Comparison of ENCODE assay signal across 8 cellular contexts in genomic region chr12:54416908-54417603, GRCh38. TPM values are rescaled to one million over a fixed set of nuclear protein-coding genes. Genes with fewer than 3 reads are reported as not detected.
DNase-seq lines count a peak whose midpoint lies in the region; ATAC-seq, FAIRE-seq and TF ChIP-seq lines count a peak whose summit lies in the region.

No MANE protein-coding gene starts in this region.

- peak overlapping the region; percentile 87 for H3K27ac ChIP-seq in left lung
- H3K27ac ChIP-seq in suprapubic skin: peak overlapping the region; percentile 83

- no peak for DNase-seq in activated CD4-positive, alpha-beta T cell treated with anti-CD3 and anti-CD28 coated beads for 36 hours
- no peak for DNase-seq in activated CD4-positive, alpha-beta T cell treated with anti-CD3 and anti-CD28 coated beads, Interleukin-2, amount 50 U/mL, for 4 hours
- no peak for DNase-seq in activated naive CD4-positive, alpha-beta T cell treated with anti-CD3 and anti-CD28 coated beads, Interleukin-2, amount 50 U/mL, for 72 hours (ENCODE audit: low spot score in 2 of 2)
- no peak for DNase-seq in left lung
- peak in 1 of 2 donors; percentile 51 for DNase-seq in suprapubic skin (ENCODE audit: low spot score in 2 of 2)
- no peak for DNase-seq in BE2C
- no peak for DNase-seq in frontal cortex (ENCODE audit: low spot score in 2 of 2)
- no peak for DNase-seq in RPMI8226

- 31% methylated on average over 2 of the region's 2 CpGs for WGBS in suprapubic skin

- H3K4me3 ChIP-seq in left lung (peak overlapping the region; percentile 68 to 82), suprapubic skin (peak overlapping the region; percentile 64), BE2C (ENCODE audit: low read depth, low read length) (no peak overlapping the region)

- H3K4me3 Mint-ChIP-seq in activated CD4-positive, alpha-beta T cell treated with anti-CD3 and anti-CD28 coated beads for 36 hours: peak overlapping the region; percentile 96

- POLR2A ChIA-PET in activated CD4-positive, alpha-beta T cell treated with anti-CD3 and anti-CD28 coated beads for 36 hours (lab: Charles Lee): interaction anchor here (1.0 kb wide), 1 partner anchor 15 kb away, joined by 4 read pairs; no protein-coding TSS in a partner anchor

- no peak for FAIRE-seq in frontal cortex (lab: Jason Lieb, UNC)

- no peak for ATAC-seq in activated CD4-positive, alpha-beta T cell treated with anti-CD3 and anti-CD28 coated beads for 36 hours
- ATAC-seq in activated naive CD4-positive, alpha-beta T cell treated with anti-CD3 and anti-CD28 coated beads, Interleukin-2, amount 50 U/mL, for 72 hours: no peak
- no peak for ATAC-seq in left lung

- H3K9me3 ChIP-seq in left lung: no peaks in the 10 kb centered on the region
- H3K9me3 ChIP-seq in suprapubic skin: no peaks in the 10 kb centered on the region
- H3K9me3 ChIP-seq in BE2C: no peaks in the 10 kb centered on the region

- TF ChIP-seq CTCF in left lung (IDR thresholded peaks at IDR 0.05): no peak
- TF ChIP-seq CTCF in suprapubic skin (IDR thresholded peaks at IDR 0.05): no peak
- TF ChIP-seq CTCF in BE2C (IDR thresholded peaks at IDR 0.05; ENCODE audit: low read depth, low read length): no peak

- H3K36me3 Mint-ChIP-seq in activated CD4-positive, alpha-beta T cell treated with anti-CD3 and anti-CD28 coated beads for 36 hours (ENCODE audit: low read depth): peaks cover 13% of the 10 kb centered on the region
- H3K36me3 Mint-ChIP-seq in activated naive CD4-positive, alpha-beta T cell treated with anti-CD3 and anti-CD28 coated beads, Interleukin-2, amount 50 U/mL, for 72 hours: peaks cover 0 to 15% of the 10 kb centered on the region in 2 donors

- no peak for TF ChIP-seq EP300 in suprapubic skin (IDR thresholded peaks at IDR 0.05)

- intact Hi-C loops in activated CD4-positive, alpha-beta T cell treated with anti-CD3 and anti-CD28 coated beads for 36 hours (cut with DNase I, micrococcal nuclease): loop anchor here in 1 of 2 experiments (10.0 kb wide), 1 partner anchor 1208 kb away; no protein-coding TSS in a partner anchor
- intact Hi-C loops in left lung (cut with DNase I): no loop called here

- peaks cover 58% of the 10 kb centered on the region for H3K4me1 Mint-ChIP-seq in activated CD4-positive, alpha-beta T cell treated with anti-CD3 and anti-CD28 coated beads for 36 hours

- TF ChIP-seq POLR2A in suprapubic skin (IDR thresholded peaks at IDR 0.05): no peak

- CTCF ChIA-PET in activated CD4-positive, alpha-beta T cell treated with anti-CD3 and anti-CD28 coated beads for 36 hours (lab: Charles Lee): interaction anchor here (0.7 to 14.4 kb wide), 9 partner anchors 8 to 136 kb away, joined by 3 to 260 read pairs (median 6); no protein-coding TSS in a partner anchor

- H3K27ac Mint-ChIP-seq in activated CD4-positive, alpha-beta T cell treated with anti-CD3 and anti-CD28 coated beads for 36 hours: peak overlapping the region; percentile 95
- peak overlapping the region; percentile 93 for H3K27ac Mint-ChIP-seq in activated naive CD4-positive, alpha-beta T cell treated with anti-CD3 and anti-CD28 coated beads, Interleukin-2, amount 50 U/mL, for 72 hours

- H3K27me3 Mint-ChIP-seq in activated CD4-positive, alpha-beta T cell treated with anti-CD3 and anti-CD28 coated beads for 36 hours: no peaks in the 10 kb centered on the region

- no peaks in the 10 kb centered on the region for H3K27me3 ChIP-seq in left lung
- no peaks in the 10 kb centered on the region for H3K27me3 ChIP-seq in suprapubic skin
- peaks cover 62% of the 10 kb centered on the region for H3K27me3 ChIP-seq in BE2C

- no peaks in the 10 kb centered on the region for H3K9me3 Mint-ChIP-seq in activated CD4-positive, alpha-beta T cell treated with anti-CD3 and anti-CD28 coated beads for 36 hours (ENCODE audit: low read depth)
- H3K9me3 Mint-ChIP-seq in activated naive CD4-positive, alpha-beta T cell treated with anti-CD3 and anti-CD28 coated beads, Interleukin-2, amount 50 U/mL, for 72 hours: no peaks in the 10 kb centered on the region

- no peaks in the 10 kb centered on the region for H3K36me3 ChIP-seq in left lung
- H3K36me3 ChIP-seq in suprapubic skin: no peaks in the 10 kb centered on the region
- no peaks in the 10 kb centered on the region for H3K36me3 ChIP-seq in BE2C

- peaks cover 12 to 82% of the 10 kb centered on the region in 2 donors for H3K4me1 ChIP-seq in left lung
- H3K4me1 ChIP-seq in suprapubic skin: peaks cover 84% of the 10 kb centered on the region
- no peaks in the 10 kb centered on the region for H3K4me1 ChIP-seq in BE2C

RNA-seq across cellular contexts. Expression of gene ITGA5, which starts 2.0 kb away (rescaled TPM):
- 10 to 100 TPM; 38.6 to 58.0 TPM for total RNA-seq in activated CD4-positive, alpha-beta T cell treated with anti-CD3 and anti-CD28 coated beads for 36 hours
- 10 to 100 TPM; 29.4 to 53.5 TPM for total RNA-seq in activated naive CD4-positive, alpha-beta T cell treated with anti-CD3 and anti-CD28 coated beads, Interleukin-2, amount 50 U/mL, for 72 hours
- total RNA-seq in left lung (100 to 1,000 TPM in 1 of 2 donors, 10 to 100 TPM in 1; 76.4 to 142 TPM), suprapubic skin (10 to 100 TPM; 16.3 to 36.4 (median 24.8) TPM), frontal cortex (3.7 TPM)
- polyA plus RNA-seq in BE2C (2012; ENCODE audit: insufficient read depth, insufficient read length, low read depth): 48.7 TPM

RNA-seq across cellular contexts. Expression of gene ZNF385A, which starts 32.5 kb away (rescaled TPM):
- under 1 TPM; 0.73 to 0.74 TPM for total RNA-seq in activated CD4-positive, alpha-beta T cell treated with anti-CD3 and anti-CD28 coated beads for 36 hours
- total RNA-seq in activated naive CD4-positive, alpha-beta T cell treated with anti-CD3 and anti-CD28 coated beads, Interleukin-2, amount 50 U/mL, for 72 hours: 1 to 10 TPM; 1.2 to 1.8 TPM
- total RNA-seq in left lung: 10 to 100 TPM; 18.1 to 19.0 TPM
- total RNA-seq in suprapubic skin: 100 to 1,000 TPM in 3 of 4 donors, 10 to 100 TPM in 1; 99.5 to 134 (median 113) TPM
- polyA plus RNA-seq in BE2C (2012; ENCODE audit: insufficient read depth, insufficient read length, low read depth): 25.0 TPM
- 1.2 TPM for total RNA-seq in frontal cortex

RNA-seq across cellular contexts. Expression of gene GPR84, which starts 52.8 kb away (rescaled TPM):
- total RNA-seq in activated CD4-positive, alpha-beta T cell treated with anti-CD3 and anti-CD28 coated beads for 36 hours: 1 to 10 TPM in 1 of 2 experiments, under 1 TPM in 1; 0.98 to 1.7 TPM
- total RNA-seq in activated naive CD4-positive, alpha-beta T cell treated with anti-CD3 and anti-CD28 coated beads, Interleukin-2, amount 50 U/mL, for 72 hours: 1 to 10 TPM; 2.0 to 4.1 TPM
- total RNA-seq in left lung (10 to 100 TPM in 1 of 2 donors, under 1 TPM in 1; 0.99 to 10.3 TPM), suprapubic skin (1 to 10 TPM in 1 of 4 donors, under 1 TPM in 3; 0.38 to 1.7 (median 0.73) TPM), frontal cortex (not detected)
- polyA plus RNA-seq in BE2C (2012; ENCODE audit: insufficient read depth, insufficient read length, low read depth): not detected

RNA-seq across cellular contexts. Expression of gene GTSF1, which starts 56.3 kb away (rescaled TPM):
- 1 to 10 TPM; 6.8 to 7.2 TPM for total RNA-seq in activated CD4-positive, alpha-beta T cell treated with anti-CD3 and anti-CD28 coated beads for 36 hours
- total RNA-seq in activated naive CD4-positive, alpha-beta T cell treated with anti-CD3 and anti-CD28 coated beads, Interleukin-2, amount 50 U/mL, for 72 hours: 10 to 100 TPM in 1 of 2 donors, 1 to 10 TPM in 1; 9.3 to 10.1 TPM
- total RNA-seq in left lung (1 to 10 TPM in 1 of 2 donors, under 1 TPM in 1; 0.47 to 1.4 TPM), suprapubic skin (not detected), frontal cortex (not detected)
- 1.1 TPM for polyA plus RNA-seq in BE2C (2012; ENCODE audit: insufficient read depth, insufficient read length, low read depth)

Comparison
In these comparisons a context has a peak if more than half of its experiments do, and no peak if none do; other contexts are left out.
1. RNA of gene ZNF385A, which starts 32.5 kb away (total RNA-seq): 99.5 to 134 TPM in suprapubic skin; 18.1 to 19.0 TPM in left lung, 1.2 to 1.8 TPM in activated naive CD4-positive, alpha-beta T cell treated with anti-CD3 and anti-CD28 coated beads, Interleukin-2, amount 50 U/mL, for 72 hours, 1.2 TPM in frontal cortex (single experiment) and 0.73 to 0.74 TPM in activated CD4-positive, alpha-beta T cell treated with anti-CD3 and anti-CD28 coated beads for 36 hours; every median in the first group is over 4 times any median in the second.